8 cellular contexts compared by ENCODE assay signal in genomic region chr3:125374996-125375941, GRCh38. TPM values are rescaled to one million over a fixed set of nuclear protein-coding genes. Genes with fewer than 3 reads are reported as not detected.
DNase-seq lines count a peak whose midpoint lies in the region; ATAC-seq, FAIRE-seq and TF ChIP-seq lines count a peak whose summit lies in the region.

A gene with protein sequence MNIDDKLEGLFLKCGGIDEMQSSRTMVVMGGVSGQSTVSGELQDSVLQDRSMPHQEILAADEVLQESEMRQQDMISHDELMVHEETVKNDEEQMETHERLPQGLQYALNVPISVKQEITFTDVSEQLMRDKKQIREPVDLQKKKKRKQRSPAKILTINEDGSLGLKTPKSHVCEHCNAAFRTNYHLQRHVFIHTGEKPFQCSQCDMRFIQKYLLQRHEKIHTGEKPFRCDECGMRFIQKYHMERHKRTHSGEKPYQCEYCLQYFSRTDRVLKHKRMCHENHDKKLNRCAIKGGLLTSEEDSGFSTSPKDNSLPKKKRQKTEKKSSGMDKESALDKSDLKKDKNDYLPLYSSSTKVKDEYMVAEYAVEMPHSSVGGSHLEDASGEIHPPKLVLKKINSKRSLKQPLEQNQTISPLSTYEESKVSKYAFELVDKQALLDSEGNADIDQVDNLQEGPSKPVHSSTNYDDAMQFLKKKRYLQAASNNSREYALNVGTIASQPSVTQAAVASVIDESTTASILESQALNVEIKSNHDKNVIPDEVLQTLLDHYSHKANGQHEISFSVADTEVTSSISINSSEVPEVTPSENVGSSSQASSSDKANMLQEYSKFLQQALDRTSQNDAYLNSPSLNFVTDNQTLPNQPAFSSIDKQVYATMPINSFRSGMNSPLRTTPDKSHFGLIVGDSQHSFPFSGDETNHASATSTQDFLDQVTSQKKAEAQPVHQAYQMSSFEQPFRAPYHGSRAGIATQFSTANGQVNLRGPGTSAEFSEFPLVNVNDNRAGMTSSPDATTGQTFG (minus strand): TSS chr3:125375325. CDS start chr3:125313640, 61,685 bp downstream.

- ATAC-seq in A549 (peak; percentile 92 to 96), GM18868 (IDR thresholded peaks at IDR 0.05; ENCODE audit: unreplicated experiment) (peak; percentile 83), HG03108 (IDR thresholded peaks at IDR 0.05; ENCODE audit: unreplicated experiment) (peak; percentile 83)

- H3K27me3 ChIP-seq in mammary epithelial cell (ENCODE audit: insufficient read depth, low read length): no peaks in the 10 kb centered on the region
- H3K27me3 ChIP-seq in small intestine (ENCODE audit: control insufficient read depth in 2 of 2, insufficient read depth in 2 of 2, low read length in 2 of 2): no peaks in the 10 kb centered on the region

- TF ChIP-seq EP300 in A549 (IDR thresholded peaks at IDR 0.05): no peak

- intact Hi-C loops in mammary epithelial cell (cut with micrococcal nuclease): loop anchor here (5.0 to 10.0 kb wide), 5 partner anchors 57 to 378 kb away; partner anchors contain the start of genes HEG1 and SLC12A8

- peak within 1 kb of the TSS; percentile 83 for H3K4me3 ChIP-seq in A549
- H3K4me3 ChIP-seq in WI38 (ENCODE audit: low read depth, low read length): peak within 1 kb of the TSS; percentile 91
- H3K4me3 ChIP-seq in mammary epithelial cell (replicated peaks in 1 of 3; ENCODE audit: insufficient read depth in 1 of 3, low read depth in 2 of 3, low read length in 3 of 3): peak within 1 kb of the TSS; percentile 83 to 97 (median 96)
- H3K4me3 ChIP-seq in small intestine (ENCODE audit: low read depth in 1 of 2, low read length in 2 of 2): peak within 1 kb of the TSS; percentile 95 to 98

- no peaks in the 10 kb centered on the region for H4K20me1 ChIP-seq in mammary epithelial cell (ENCODE audit: insufficient read depth, low read length)

- no peak for TF ChIP-seq RAD21 in A549 (conservative IDR thresholded peaks at IDR 0.05 in 1 of 2, IDR thresholded peaks at IDR 0.05 in 1 of 2)

- peak within 1 kb of the TSS; percentile 97 for H2AFZ ChIP-seq in mammary epithelial cell (ENCODE audit: low read depth, low read length)

- in situ Hi-C loops in mammary epithelial cell (cut with MboI; ENCODE audit: low sequenced_read_pairs in 2 of 2): no loop called here

- dilution Hi-C loops in mammary epithelial cell (cut with HindIII; ENCODE audit: low sequenced_read_pairs): no loop called here

- CTCF ChIA-PET in A549 (lab: Yijun Ruan, JAX): no interaction called here
- CTCF ChIA-PET in mammary epithelial cell (lab: Charles Lee; ENCODE audit: low non-redundant PET): no interaction called here

- H3K27ac ChIP-seq in A549: peak within 1 kb of the TSS; percentile 97 to 100
- H3K27ac ChIP-seq in mammary epithelial cell (ENCODE audit: insufficient read depth, low read depth, low read length): peak within 1 kb of the TSS; percentile 82
- H3K27ac ChIP-seq in small intestine (ENCODE audit: low read depth in 1 of 2, low read length in 1 of 2): peak within 1 kb of the TSS; percentile 83 to 95

- FAIRE-seq in A549 (lab: Jason Lieb, UNC): no peak
- FAIRE-seq in small intestine (lab: Jason Lieb, UNC): no peak

- TF ChIP-seq CTCF in A549 (IDR thresholded peaks at IDR 0.05): no peak
- TF ChIP-seq CTCF in WI38 (IDR thresholded peaks at IDR 0.05; ENCODE audit: low read depth, low read length): no peak
- peak in 1 of 2 donors; percentile 17 for TF ChIP-seq CTCF in mammary epithelial cell (conservative IDR thresholded peaks at IDR 0.05 in 1 of 2, IDR thresholded peaks at IDR 0.05 in 1 of 2; ENCODE audit: extremely low read depth in 1 of 2, insufficient read depth in 1 of 2, low read depth in 1 of 2, low read length in 2 of 2)

- H3K9me3 ChIP-seq in A549 (no peaks in the 10 kb centered on the region), mammary epithelial cell (replicated peaks; ENCODE audit: insufficient read depth, low read length) (no peaks in the 10 kb centered on the region), small intestine (ENCODE audit: control insufficient read depth, low read depth) (no peaks in the 10 kb centered on the region)

- TSS peak; percentile 64 for BruUV-seq in mammary epithelial cell (replicated peaks; lab: Mats Ljungman, UMichigan)

- no peaks in the 10 kb centered on the region for H3K36me3 ChIP-seq in mammary epithelial cell (ENCODE audit: insufficient read depth, low read length)
- H3K36me3 ChIP-seq in small intestine (ENCODE audit: control insufficient read depth in 2 of 2, insufficient read depth in 2 of 2, low read length in 2 of 2): no peaks in the 10 kb centered on the region

- WGBS in A549 (ENCODE audit: missing lambda C conversion rate): under 1% methylated on average over 33 of the region's 69 CpGs
- 2% methylated on average over 26 of the region's 69 CpGs for WGBS in mammary epithelial cell (ENCODE audit: low coverage, missing lambda C conversion rate)
- WGBS in small intestine, 3 donors: 1% methylated on average over 26 to 69 of the region's 69 CpGs

- peak; percentile 49 to 89 for DNase-seq in A549 (ENCODE audit: low read depth in 1 of 2, low spot score in 1 of 2)
- DNase-seq in NCI-H2227 treated with DMSO at 0.1 percent for 48 hours (lab: John Stamatoyannopoulos, UW): peak; percentile 47
- peak; percentile 88 for DNase-seq in mammary epithelial cell
- peak; percentile 93 for DNase-seq in iPS-NIHi11 (ENCODE audit: low spot score)
- peak; percentile 89 for DNase-seq in small intestine

- peak; percentile 84 for TF ChIP-seq POLR2A in A549 (IDR thresholded peaks at IDR 0.05; ENCODE audit: low read length)

- H3K4me1 ChIP-seq in A549 (peaks cover 16% of the 10 kb centered on the region), mammary epithelial cell (ENCODE audit: insufficient read depth, low read length) (peaks cover 9% of the 10 kb centered on the region), small intestine (ENCODE audit: control insufficient read depth in 2 of 2, insufficient read depth in 1 of 2, low read depth in 1 of 2, low read length in 1 of 2) (peaks cover 0 to 14% of the 10 kb centered on the region in 2 donors)

- H3K4me2 ChIP-seq in A549 (peak within 1 kb of the TSS; percentile 97), mammary epithelial cell (ENCODE audit: insufficient read depth, low read depth, low read length) (peak within 1 kb of the TSS; percentile 90)

- peaks cover 57% of the 10 kb centered on the region for H3K79me2 ChIP-seq in mammary epithelial cell (ENCODE audit: insufficient read depth, low read length)

- POLR2A ChIA-PET in A549 (lab: Yijun Ruan, JAX): interaction anchor here (0.5 to 1.3 kb wide), 4 partner anchors 19 to 312 kb away, joined by 3 to 4 read pairs (median 3); no protein-coding TSS in a partner anchor

- peak within 1 kb of the TSS; percentile 84 for H3K9ac ChIP-seq in mammary epithelial cell (ENCODE audit: insufficient read depth, low read length)

TF ChIP-seq in A549, 52 proteins besides CTCF, POLR2A, EP300 and RAD21 (continues in another document):
- TF ChIP-seq, protein P1, sequence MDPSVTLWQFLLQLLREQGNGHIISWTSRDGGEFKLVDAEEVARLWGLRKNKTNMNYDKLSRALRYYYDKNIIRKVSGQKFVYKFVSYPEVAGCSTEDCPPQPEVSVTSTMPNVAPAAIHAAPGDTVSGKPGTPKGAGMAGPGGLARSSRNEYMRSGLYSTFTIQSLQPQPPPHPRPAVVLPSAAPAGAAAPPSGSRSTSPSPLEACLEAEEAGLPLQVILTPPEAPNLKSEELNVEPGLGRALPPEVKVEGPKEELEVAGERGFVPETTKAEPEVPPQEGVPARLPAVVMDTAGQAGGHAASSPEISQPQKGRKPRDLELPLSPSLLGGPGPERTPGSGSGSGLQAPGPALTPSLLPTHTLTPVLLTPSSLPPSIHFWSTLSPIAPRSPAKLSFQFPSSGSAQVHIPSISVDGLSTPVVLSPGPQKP (IDR thresholded peaks at IDR 0.05; ENCODE audit: low read depth, low read length): no peak
- peak; percentile 81; the same call in 2 of the 3 replicates for TF ChIP-seq BCL3 (IDR thresholded peaks at IDR 0.05)
- TF ChIP-seq MYC (IDR thresholded peaks at IDR 0.05; ENCODE audit: borderline replicate concordance, low read length): 0 out of 2 replicates have a peak, but pooled peaks have one; percentile 23
- TF ChIP-seq, protein P2, sequence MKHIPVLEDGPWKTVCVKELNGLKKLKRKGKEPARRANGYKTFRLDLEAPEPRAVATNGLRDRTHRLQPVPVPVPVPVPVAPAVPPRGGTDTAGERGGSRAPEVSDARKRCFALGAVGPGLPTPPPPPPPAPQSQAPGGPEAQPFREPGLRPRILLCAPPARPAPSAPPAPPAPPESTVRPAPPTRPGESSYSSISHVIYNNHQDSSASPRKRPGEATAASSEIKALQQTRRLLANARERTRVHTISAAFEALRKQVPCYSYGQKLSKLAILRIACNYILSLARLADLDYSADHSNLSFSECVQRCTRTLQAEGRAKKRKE (CRISPR knock-in tag; IDR thresholded peaks at IDR 0.05; ENCODE audit: low read depth): no peak
- no peak for TF ChIP-seq PBX3 (IDR thresholded peaks at IDR 0.05)
- TF ChIP-seq PHF8 (IDR thresholded peaks at IDR 0.05; ENCODE audit: borderline replicate concordance, low read depth): peak; percentile 55; the same call in 1 of the 2 replicates

RNA-seq across cellular contexts. Expression of the gene that starts here (rescaled TPM):
- polyA plus RNA-seq in A549 (2011; rRNA removed) (23.9 and 26.5 TPM in 2 replicates), A549 (2017; fragmentation: RNase III; extraction: RNeasy Plus Mini Kit Qiagen cat#74134 plus additional on column Dnase treatment) (9.5 to 11.3 TPM (median 9.9 TPM) in 3 replicates), mammary epithelial cell (14.0 TPM), small intestine (1 to 10 TPM; 4.6 to 6.5 (median 4.7) TPM)
- polyA plus RNA-seq in A549 (2012; cell fraction: cytosol; rRNA removed): 2.9 and 3.3 TPM in 2 replicates
- 2.2 and 2.7 TPM in 2 replicates for polyA plus RNA-seq in A549 (2012; cell fraction: nucleus; rRNA removed)
- 33.0 and 42.5 TPM in 2 replicates for polyA minus RNA-seq in A549 (2011; rRNA and poly(A)+ RNA removed)
- 10 to 100 TPM; 32.8 to 36.9 TPM for total RNA-seq in mammary epithelial cell
- 81.7 TPM for polyA minus RNA-seq in mammary epithelial cell

Comparison
In these comparisons a context has a peak if more than half of its experiments do, and no peak if none do; other contexts are left out.
1. Peak in every context shown above with its lines: DNase-seq, ATAC-seq, H3K4me3 ChIP-seq and H3K27ac ChIP-seq.